13 cellular contexts compared by ENCODE assay signal in genomic region chr21:39344848-39345247, GRCh38. TPM values are rescaled to one million over a fixed set of nuclear protein-coding genes. Genes with fewer than 3 reads are reported as not detected.
DNase-seq lines count a peak whose midpoint lies in the region; ATAC-seq and TF ChIP-seq lines count a peak whose summit lies in the region.
"Had no signal": no experiment of that assay in that cellular context is flagged by ENCODE, and none has a peak within 500 bp of the region (broad histone marks: within the 10 kb centered on the region; RNA-seq: fewer than 3 reads in every experiment).

No MANE protein-coding gene starts in this region.

- H3F3A ChIP-seq in DOHH2 (ENCODE audit: control insufficient read depth, insufficient read depth): peaks cover 79% of the 10 kb centered on the region

- no peaks in the 10 kb centered on the region for H3K27me3 Mint-ChIP-seq in activated naive CD8-positive, alpha-beta T cell treated with anti-CD3 and anti-CD28 coated beads for 36 hours
- H3K27me3 Mint-ChIP-seq in naive thymus-derived CD8-positive, alpha-beta T cell: no peaks in the 10 kb centered on the region
- H3K27me3 Mint-ChIP-seq: activated CD4-positive, alpha-beta memory T cell treated with anti-CD3 and anti-CD28 coated beads for 36 hours had no signal

- peaks cover 35 to 72% (median 63%) of the 10 kb centered on the region in 11 experiments; a peak in 21 of 22 replicates for H4K20me1 ChIP-seq in BLaER1 treated with 17β-estradiol and CSF1 and Interleukin-3, amounts not matched to agents 10 nM and 100 nM
- H4K20me1 ChIP-seq in DOHH2 (ENCODE audit: control insufficient read depth, insufficient read depth, low read depth, low read length): peaks cover 21% of the 10 kb centered on the region

- H3K4me3 Mint-ChIP-seq in activated naive CD8-positive, alpha-beta T cell treated with anti-CD3 and anti-CD28 coated beads for 36 hours: no peak overlapping the region
- peak overlapping the region in 2 of 10 donors; percentile 70 to 74 for H3K4me3 Mint-ChIP-seq in naive thymus-derived CD8-positive, alpha-beta T cell
- H3K4me3 Mint-ChIP-seq: activated CD4-positive, alpha-beta memory T cell treated with anti-CD3 and anti-CD28 coated beads for 36 hours had no signal

- POLR2A ChIA-PET in naive thymus-derived CD8-positive, alpha-beta T cell (lab: Charles Lee): interaction anchor here (7.0 kb wide), 1 partner anchor 30 kb away, joined by 178 read pairs; the partner anchor contains the start of gene BRWD1

- TF ChIP-seq CTCF in DOHH2 (IDR thresholded peaks at IDR 0.05; ENCODE audit: low read depth, low read length, poor library complexity, severe bottlenecking): no peak

- H3K9me3 ChIP-seq in BLaER1 treated with 17β-estradiol and CSF1 and Interleukin-3, amounts not matched to agents 10 nM and 100 nM (replicated peaks in 1 of 11): no peaks in the 10 kb centered on the region
- H3K9me3 ChIP-seq in DOHH2 (ENCODE audit: control insufficient read depth, insufficient read depth, low read length) (no peaks in the 10 kb centered on the region), aorta (ENCODE audit: control insufficient read depth, low read length) (no peaks in the 10 kb centered on the region)
- H3K9me3 ChIP-seq: lower lobe of right lung had no signal

- no peak for ATAC-seq in naive thymus-derived CD8-positive, alpha-beta T cell
- no peak for ATAC-seq in aorta (ENCODE audit: low FRiP score)
- ATAC-seq in HG02852 (IDR thresholded peaks at IDR 0.05; ENCODE audit: unreplicated experiment): no peak
- ATAC-seq: lower lobe of right lung had no signal

- peaks cover 53% of the 10 kb centered on the region for H3K36me3 Mint-ChIP-seq in activated naive CD8-positive, alpha-beta T cell treated with anti-CD3 and anti-CD28 coated beads for 36 hours
- peaks cover 5 to 66% (median 15%) of the 10 kb centered on the region in 3 donors for H3K36me3 Mint-ChIP-seq in naive thymus-derived CD8-positive, alpha-beta T cell

- peak overlapping the region; percentile 57 for H3K27ac Mint-ChIP-seq in activated naive CD8-positive, alpha-beta T cell treated with anti-CD3 and anti-CD28 coated beads for 36 hours
- peak overlapping the region in 7 of 10 donors; percentile 17 to 88 (median 78) for H3K27ac Mint-ChIP-seq in naive thymus-derived CD8-positive, alpha-beta T cell

- no peak for DNase-seq in activated naive CD8-positive, alpha-beta T cell treated with anti-CD3 and anti-CD28 coated beads for 36 hours
- DNase-seq in naive thymus-derived CD8-positive, alpha-beta T cell: no peak
- DNase-seq in aorta (no peak), EL (no peak), T-helper 9 cell (no peak)
- DNase-seq: activated CD4-positive, alpha-beta memory T cell treated with anti-CD3 and anti-CD28 coated beads for 36 hours; HFFc6; lower lobe of right lung; MV-4-11; NCI-H748 treated with DMSO at 0.1 percent for 48 hours had no signal

- intact Hi-C loops in aorta (cut with DNase I): no loop called here

- peak overlapping the region; percentile 65 to 96 (median 84); a peak in 20 of 22 replicates for H3K4me2 ChIP-seq in BLaER1 treated with 17β-estradiol and CSF1 and Interleukin-3, amounts not matched to agents 10 nM and 100 nM
- H3K4me2 ChIP-seq in DOHH2 (ENCODE audit: low read length): peak overlapping the region; percentile 78

- H3K9ac ChIP-seq in BLaER1 treated with 17β-estradiol and CSF1 and Interleukin-3, amounts not matched to agents 10 nM and 100 nM: no peak overlapping the region; a peak in 1 of 22 replicates

- H3K4me1 ChIP-seq in BLaER1 treated with 17β-estradiol and CSF1 and Interleukin-3, amounts not matched to agents 10 nM and 100 nM: peaks cover 22 to 38% (median 28%) of the 10 kb centered on the region in 10 experiments
- H3K4me1 ChIP-seq in DOHH2 (ENCODE audit: control insufficient read depth, low read length): peaks cover 59% of the 10 kb centered on the region
- H3K4me1 ChIP-seq in aorta (ENCODE audit: control insufficient read depth in 1 of 2, insufficient read depth in 2 of 2, low read length in 2 of 2): peaks cover 0 to 4% of the 10 kb centered on the region in 2 donors

- WGBS in aorta, 2 donors: 86 to 91% methylated on average over 5 of the region's 5 CpGs

- H3K4me3 ChIP-seq in BLaER1 treated with 17β-estradiol and CSF1 and Interleukin-3, amounts not matched to agents 10 nM and 100 nM: peak overlapping the region in 2 of 10 experiments; percentile 90 to 94; a peak in 4 of 20 replicates
- H3K4me3 ChIP-seq in DOHH2 (ENCODE audit: low read length) (peak overlapping the region; percentile 97), aorta (ENCODE audit: low read length in 2 of 2) (no peak overlapping the region)
- H3K4me3 ChIP-seq: lower lobe of right lung had no signal

- peaks cover 55 to 81% (median 70%) of the 10 kb centered on the region in 11 experiments for H3K36me3 ChIP-seq in BLaER1 treated with 17β-estradiol and CSF1 and Interleukin-3, amounts not matched to agents 10 nM and 100 nM
- H3K36me3 ChIP-seq in DOHH2 (ENCODE audit: control insufficient read depth, low read length) (peaks cover 76% of the 10 kb centered on the region), aorta (ENCODE audit: control insufficient read depth in 1 of 2, insufficient read depth in 2 of 2, low read length in 1 of 2) (peaks cover 2 to 9% of the 10 kb centered on the region in 2 donors)

- H3K79me2 ChIP-seq in DOHH2 (ENCODE audit: control insufficient read depth, low read length): peaks cover 58% of the 10 kb centered on the region

- H3K27ac ChIP-seq in BLaER1 treated with 17β-estradiol and CSF1 and Interleukin-3, amounts not matched to agents 10 nM and 100 nM: no peak overlapping the region
- H3K27ac ChIP-seq in DOHH2 (ENCODE audit: low read depth, low read length) (peak overlapping the region; percentile 87), aorta (ENCODE audit: low read depth in 1 of 2, low read length in 2 of 2) (no peak overlapping the region)
- H3K27ac ChIP-seq: lower lobe of right lung had no signal

- H3K9me3 Mint-ChIP-seq in activated naive CD8-positive, alpha-beta T cell treated with anti-CD3 and anti-CD28 coated beads for 36 hours: no peaks in the 10 kb centered on the region
- H3K9me3 Mint-ChIP-seq in naive thymus-derived CD8-positive, alpha-beta T cell: no peaks in the 10 kb centered on the region
- H3K9me3 Mint-ChIP-seq: activated CD4-positive, alpha-beta memory T cell treated with anti-CD3 and anti-CD28 coated beads for 36 hours; HFFc6 had no signal

- H3K4me1 Mint-ChIP-seq in activated naive CD8-positive, alpha-beta T cell treated with anti-CD3 and anti-CD28 coated beads for 36 hours: peaks cover 29% of the 10 kb centered on the region
- H3K4me1 Mint-ChIP-seq in naive thymus-derived CD8-positive, alpha-beta T cell: peaks cover 19 to 43% (median 39%) of the 10 kb centered on the region in 4 donors

- no peaks in the 10 kb centered on the region for H3K9me2 ChIP-seq in DOHH2 (replicated peaks; ENCODE audit: control insufficient read depth, low read length)

- no peaks in the 10 kb centered on the region for H3K27me3 ChIP-seq in BLaER1 treated with 17β-estradiol and CSF1 and Interleukin-3, amounts not matched to agents 10 nM and 100 nM
- H3K27me3 ChIP-seq in DOHH2 (ENCODE audit: control insufficient read depth, low read length) (no peaks in the 10 kb centered on the region), aorta (ENCODE audit: control insufficient read depth in 1 of 2, insufficient read depth in 2 of 2, low read length in 1 of 2) (no peaks in the 10 kb centered on the region)

RNA-seq across cellular contexts. Expression of gene HMGN1, which starts 4.0 kb away (rescaled TPM):
- total RNA-seq in activated naive CD8-positive, alpha-beta T cell treated with anti-CD3 and anti-CD28 coated beads for 36 hours: 100 to 1,000 TPM; 432 to 501 TPM
- 100 to 1,000 TPM; 252 to 263 TPM for total RNA-seq in naive thymus-derived CD8-positive, alpha-beta T cell
- 100 to 1,000 TPM; 248 to 285 (median 249) TPM for polyA plus RNA-seq in naive thymus-derived CD8-positive, alpha-beta T cell
- 100 to 1,000 TPM in 1 of 2 donors, 10 to 100 TPM in 1; 77.8 to 111 TPM for total RNA-seq in aorta
- 10 to 100 TPM; 66.6 to 86.0 TPM for polyA plus RNA-seq in aorta

RNA-seq across cellular contexts. Expression of gene BRWD1, which starts 31.4 kb away (rescaled TPM):
- 10 to 100 TPM; 16.5 to 18.2 TPM for total RNA-seq in activated naive CD8-positive, alpha-beta T cell treated with anti-CD3 and anti-CD28 coated beads for 36 hours
- 100 to 1,000 TPM; 116 to 121 TPM for total RNA-seq in naive thymus-derived CD8-positive, alpha-beta T cell
- polyA plus RNA-seq in naive thymus-derived CD8-positive, alpha-beta T cell: 10 to 100 TPM; 26.3 to 42.6 (median 36.2) TPM
- total RNA-seq in aorta: 10 to 100 TPM; 41.8 to 68.5 TPM
- 10 to 100 TPM; 10.0 to 15.0 TPM for polyA plus RNA-seq in aorta
